ENCODE assay signal across 24 cellular contexts in the genomic region with DNA sequence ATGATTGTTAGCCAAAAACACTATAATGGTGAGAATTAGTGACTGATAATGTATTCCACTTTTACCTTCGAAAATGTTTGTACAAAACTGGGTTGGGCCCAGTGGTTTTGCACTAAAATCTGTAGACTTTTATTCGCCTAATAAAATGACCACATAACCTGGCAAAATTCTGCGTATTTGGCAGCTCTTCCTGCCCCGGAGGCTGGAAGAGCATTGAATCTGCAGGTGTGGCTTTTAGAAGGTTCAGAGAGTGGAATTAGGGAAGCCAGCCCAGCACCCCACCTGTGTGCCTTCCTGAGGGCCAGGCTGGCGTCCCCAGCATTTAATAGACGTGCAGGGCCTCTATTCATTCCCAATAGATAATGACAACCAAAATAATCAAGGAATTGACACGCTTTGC.
DNase-seq lines count a peak whose midpoint lies in the region; ATAC-seq and TF ChIP-seq lines count a peak whose summit lies in the region.
"Had no signal": no experiment of that assay in that cellular context is flagged by ENCODE, and none has a peak within 500 bp of the region (broad histone marks: within the 10 kb centered on the region; RNA-seq: fewer than 3 reads in every experiment).

No MANE protein-coding gene starts in this region.

- peaks cover 5% of the 10 kb centered on the region for H3K4me1 Mint-ChIP-seq in glutamatergic neuron (ENCODE audit: low read depth, unreplicated experiment)
- H3K4me1 Mint-ChIP-seq: H9 had no signal

- dilution Hi-C loops in mammary epithelial cell (cut with HindIII; ENCODE audit: low sequenced_read_pairs), result no loop called here

- ATAC-seq in PC-3 (peak; percentile 68), RWPE2 (ENCODE audit: low read depth) (no peak), GM21423 (IDR thresholded peaks at IDR 0.05; ENCODE audit: unreplicated experiment) (no peak)
- ATAC-seq: A549, HCT116 had no signal

- H3K27ac Mint-ChIP-seq in glutamatergic neuron (ENCODE audit: unreplicated experiment), result no peak overlapping the region
- H3K27ac Mint-ChIP-seq: CD14-positive monocyte; CD4-positive, alpha-beta T cell; CD8-positive, alpha-beta memory T cell; H9 had no signal

- H3K36me3 ChIP-seq in PC-3 (ENCODE audit: low read depth, low read length) (0 out of 2 replicates have a peak, but pooled peaks cover 5% of the 10 kb centered on the region), RWPE2 (ENCODE audit: low read depth) (no peaks in the 10 kb centered on the region; the same call in 1 of the 2 replicates), mammary epithelial cell (ENCODE audit: insufficient read depth, low read length) (peaks cover 1% of the 10 kb centered on the region)
- H3K36me3 ChIP-seq: BE2C had no signal

- H2AFZ ChIP-seq in PC-3 (ENCODE audit: low read length), result no peak overlapping the region
- H2AFZ ChIP-seq in mammary epithelial cell (ENCODE audit: low read depth, low read length), result no peak overlapping the region
- H2AFZ ChIP-seq: GM23248 had no signal

- no peak overlapping the region for H3K4me3 ChIP-seq in PC-3 (ENCODE audit: low read length)
- no peak overlapping the region for H3K4me3 ChIP-seq in RWPE2 (ENCODE audit: severe bottlenecking)
- H3K4me3 ChIP-seq in mammary epithelial cell (replicated peaks in 1 of 3; ENCODE audit: insufficient read depth in 1 of 3, low read depth in 2 of 3, low read length in 3 of 3), result no peak overlapping the region
- H3K4me3 ChIP-seq: A549; BLaER1 treated with 17β-estradiol and CSF1 and Interleukin-3, amounts not matched to agents 10 nM and 100 nM; GM23248 had no signal

- H3K27me3 ChIP-seq in PC-3 (ENCODE audit: low read length), result no peaks in the 10 kb centered on the region
- H3K27me3 ChIP-seq in RWPE2 (ENCODE audit: insufficient read depth, poor library complexity, severe bottlenecking), result no peaks in the 10 kb centered on the region
- H3K27me3 ChIP-seq in mammary epithelial cell (ENCODE audit: insufficient read depth, low read length), result no peaks in the 10 kb centered on the region
- H3K27me3 ChIP-seq: BLaER1 treated with 17β-estradiol and CSF1 and Interleukin-3, amounts not matched to agents 10 nM and 100 nM had no signal

- H3K9ac ChIP-seq in PC-3 (ENCODE audit: low read length) (no peak overlapping the region), mammary epithelial cell (ENCODE audit: insufficient read depth, low read length) (no peak overlapping the region)
- H3K9ac ChIP-seq: BLaER1 treated with 17β-estradiol and CSF1 and Interleukin-3, amounts not matched to agents 10 nM and 100 nM; GM23248 had no signal

- H3K27me3 Mint-ChIP-seq in glutamatergic neuron (ENCODE audit: unreplicated experiment), result no peaks in the 10 kb centered on the region
- H3K27me3 Mint-ChIP-seq: CD4-positive, alpha-beta T cell had no signal

- peaks cover 34% of the 10 kb centered on the region for H3K4me1 ChIP-seq in PC-3 (ENCODE audit: insufficient read depth, low read length)
- peaks cover 17% of the 10 kb centered on the region for H3K4me1 ChIP-seq in RWPE2 (ENCODE audit: insufficient read depth, poor library complexity, severe bottlenecking)
- H3K4me1 ChIP-seq in mammary epithelial cell (ENCODE audit: insufficient read depth, low read length), result peaks cover 18% of the 10 kb centered on the region
- H3K4me1 ChIP-seq: BE2C had no signal

- H3K36me3 Mint-ChIP-seq in glutamatergic neuron (ENCODE audit: unreplicated experiment), result peaks cover 15% of the 10 kb centered on the region
- H3K36me3 Mint-ChIP-seq: CD14-positive monocyte had no signal

- peak; percentile 90 for DNase-seq in PC-3
- DNase-seq in RWPE2 (ENCODE audit: low spot score), result no peak
- DNase-seq in mammary epithelial cell, result peak; percentile 14
- DNase-seq in activated gamma-delta T cell (lab: John Stamatoyannopoulos, UW), result no peak
- no peak for DNase-seq in SW 1271 (lab: John Stamatoyannopoulos, UW)
- DNase-seq in glutamatergic neuron, result no peak
- DNase-seq: 8988T; ACHN; AML-193; BE2C; Calu3; CD4-positive, alpha-beta T cell; CD8-positive, alpha-beta memory T cell; COR-L47; DMS53; DMS79 treated with DMSO at 0.1 percent for 48 hours; GF-D8; GM23248; H9 had no signal

- H3K79me2 ChIP-seq in PC-3 (ENCODE audit: low read length) (no peaks in the 10 kb centered on the region), mammary epithelial cell (ENCODE audit: insufficient read depth, low read length) (no peaks in the 10 kb centered on the region)

- intact Hi-C loops in PC-3 (cut with micrococcal nuclease), result loop anchor here (1.0 kb wide), 1 partner anchor 9 kb away; no protein-coding TSS in a partner anchor
- intact Hi-C loops in mammary epithelial cell (cut with micrococcal nuclease), result no loop called here

- BruUV-seq in PC-3 (replicated peaks; lab: Mats Ljungman, UMichigan), result no TSS peak
- BruUV-seq in mammary epithelial cell (replicated peaks; lab: Mats Ljungman, UMichigan), result no TSS peak

- in situ Hi-C loops in mammary epithelial cell (cut with MboI; ENCODE audit: low sequenced_read_pairs in 2 of 2), result no loop called here

- TF ChIP-seq CTCF in PC-3 (conservative IDR thresholded peaks at IDR 0.05; ENCODE audit: low read depth, low read length) (no peak), RWPE2 (IDR thresholded peaks at IDR 0.05; ENCODE audit: poor library complexity, severe bottlenecking) (no peak), mammary epithelial cell (conservative IDR thresholded peaks at IDR 0.05 in 1 of 2, IDR thresholded peaks at IDR 0.05 in 1 of 2; ENCODE audit: extremely low read depth in 1 of 2, insufficient read depth in 1 of 2, low read depth in 1 of 2, low read length in 2 of 2) (no peak), glutamatergic neuron (IDR thresholded peaks at IDR 0.05; ENCODE audit: partially characterized antibody, unreplicated experiment) (no peak)

- H3F3A ChIP-seq in PC-3 (ENCODE audit: low read length, unreplicated experiment), result no peaks in the 10 kb centered on the region

- H3K9me3 ChIP-seq in PC-3 (ENCODE audit: low read length) (no peaks in the 10 kb centered on the region), RWPE2 (ENCODE audit: severe bottlenecking) (peaks cover 22% of the 10 kb centered on the region), mammary epithelial cell (replicated peaks; ENCODE audit: insufficient read depth, low read length) (peaks cover 7% of the 10 kb centered on the region)
- H3K9me3 ChIP-seq: BE2C had no signal

- no peak overlapping the region for H3K4me3 Mint-ChIP-seq in glutamatergic neuron (ENCODE audit: unreplicated experiment)
- H3K4me3 Mint-ChIP-seq: CD14-positive monocyte; CD4-positive, alpha-beta T cell; CD8-positive, alpha-beta memory T cell; H9 had no signal

- POLR2A ChIA-PET in PC-3 (lab: Charles Lee; ENCODE audit: unreplicated experiment), result no interaction called here

- H4K20me1 ChIP-seq in PC-3 (ENCODE audit: low read length), result no peaks in the 10 kb centered on the region
- H4K20me1 ChIP-seq in mammary epithelial cell (ENCODE audit: insufficient read depth, low read length), result no peaks in the 10 kb centered on the region

- no peaks in the 10 kb centered on the region for H3K9me3 Mint-ChIP-seq in glutamatergic neuron (ENCODE audit: unreplicated experiment)

- peak overlapping the region; percentile 27 for H3K4me2 ChIP-seq in PC-3 (ENCODE audit: low read length)
- peak overlapping the region; percentile 7 for H3K4me2 ChIP-seq in mammary epithelial cell (ENCODE audit: insufficient read depth, low read depth, low read length)
- H3K4me2 ChIP-seq: A549; BLaER1 treated with 17β-estradiol and CSF1 and Interleukin-3, amounts not matched to agents 10 nM and 100 nM had no signal

- CTCF ChIA-PET in PC-3 (lab: Charles Lee) (no interaction called here), mammary epithelial cell (lab: Charles Lee; ENCODE audit: low non-redundant PET) (no interaction called here)

- H3K9me2 ChIP-seq in PC-3 (replicated peaks; ENCODE audit: low read length), result no peaks in the 10 kb centered on the region

- 10% methylated on average over 7 of the region's 7 CpGs for WGBS in mammary epithelial cell (ENCODE audit: low coverage, missing lambda C conversion rate)

- peak overlapping the region; percentile 66 for H3K27ac ChIP-seq in PC-3 (ENCODE audit: low read length)
- peak overlapping the region; percentile 13 for H3K27ac ChIP-seq in RWPE2 (ENCODE audit: poor library complexity, severe bottlenecking)
- no peak overlapping the region for H3K27ac ChIP-seq in mammary epithelial cell (ENCODE audit: insufficient read depth, low read depth, low read length)
- H3K27ac ChIP-seq: A549; BLaER1 treated with 17β-estradiol and CSF1 and Interleukin-3, amounts not matched to agents 10 nM and 100 nM; GM23248 had no signal

Comparison
In these comparisons a context has a peak if more than half of its experiments do, and no peak if none do; other contexts are left out.
1. DNase-seq: peak in PC-3 (single experiment) and mammary epithelial cell (single experiment); none in RWPE2 (single experiment), activated gamma-delta T cell (single experiment), SW 1271 (0 of 2) and glutamatergic neuron (single experiment).